Comparison of ENCODE assay signal across 21 cellular contexts in genomic region chr2:237393523-237393922, GRCh38.
"Had no signal": no experiment of that assay in that cellular context is flagged by ENCODE, and none has a peak within 500 bp of the region (broad histone marks: within the 10 kb centered on the region; RNA-seq: fewer than 3 reads in every experiment).

No MANE protein-coding gene starts in this region.

- ATAC-seq: activated CD4-positive, alpha-beta T cell treated with anti-CD3 and anti-CD28 coated beads for 36 hours; activated T-helper 17 cell treated with anti-CD3 and anti-CD28 coated beads, Interleukin-2, amount 50 U/mL, for 72 hours; gastroesophageal sphincter; heart left ventricle; left lobe of liver; WTC11 had no signal

- H3K4me1 ChIP-seq: suprapubic skin had no signal

- H3K27ac ChIP-seq: brain microvascular endothelial cell, coronary artery, skin epidermis, suprapubic skin had no signal

- H3K36me3 ChIP-seq: transverse colon had no signal

- DNase-seq: activated CD4-positive, alpha-beta memory T cell treated with anti-CD3 and anti-CD28 coated beads for 36 hours; activated CD4-positive, alpha-beta T cell treated with anti-CD3 and anti-CD28 coated beads for 36 hours; activated naive CD4-positive, alpha-beta T cell; activated T-cell treated with anti-CD3 and anti-CD28 coated beads for 4 hours; brain microvascular endothelial cell; erythroblast; heart left ventricle; kidney; midbrain; nephron progenitor cell; occipital lobe; stimulated activated CD4-positive, alpha-beta T cell treated with anti-CD3 and anti-CD28 coated beads, Interleukin-15, amount 100 ng/mL, for 24 hours; stimulated activated CD4-positive, alpha-beta T cell treated with anti-CD3 and anti-CD28 coated beads, Interleukin-2, amount 100 ng/mL, for 48 hours; transverse colon had no signal

- H3K27me3 ChIP-seq: brain microvascular endothelial cell, gastroesophageal sphincter, heart left ventricle, suprapubic skin, transverse colon had no signal

- H3K4me3 ChIP-seq: coronary artery, gastroesophageal sphincter, heart left ventricle, skin epidermis, suprapubic skin, transverse colon had no signal

- H3K9me3 ChIP-seq: gastroesophageal sphincter, heart left ventricle, suprapubic skin, transverse colon had no signal
